13 cellular contexts compared by ENCODE assay signal in genomic region chr3:196754215-196754937, GRCh38. TPM values are rescaled to one million over a fixed set of nuclear protein-coding genes. Genes with fewer than 3 reads are reported as not detected.
DNase-seq lines count a peak whose midpoint lies in the region; ATAC-seq and TF ChIP-seq lines count a peak whose summit lies in the region.
"Had no signal": no experiment of that assay in that cellular context is flagged by ENCODE, and none has a peak within 500 bp of the region (broad histone marks: within the 10 kb centered on the region; RNA-seq: fewer than 3 reads in every experiment).

No MANE protein-coding gene starts in this region.

- peaks cover 2 to 13% (median 13%) of the 10 kb centered on the region in 3 donors for H3K9me3 Mint-ChIP-seq in T-cell

- no peak overlapping the region for H4K12ac ChIP-seq in trophoblast cell (ENCODE audit: low read depth, low read length)

- peak overlapping the region; percentile 39 for H4K91ac ChIP-seq in trophoblast cell (ENCODE audit: low read depth, low read length)

- POLR2A ChIA-PET in SK-N-SH (lab: Yijun Ruan, JAX) (no interaction called here), T-cell (lab: Charles Lee) (no interaction called here)

- H3K27ac ChIP-seq in SK-N-SH (ENCODE audit: low read depth in 2 of 2, low read length in 1 of 2) (peak overlapping the region in 1 of 2 experiments; percentile 12; a peak in 1 of 4 replicates), epithelial cell of prostate (peak overlapping the region; percentile 19), trophoblast cell (ENCODE audit: low read depth, low read length) (peak overlapping the region; percentile 99)
- H3K27ac ChIP-seq: coronary artery, heart left ventricle had no signal

- H2BK120ac ChIP-seq in trophoblast cell (ENCODE audit: insufficient read depth, low read length, poor library complexity) = peak overlapping the region; percentile 26

- peaks cover 42% of the 10 kb centered on the region for H3K36me3 Mint-ChIP-seq in T-cell

- H2AFZ ChIP-seq in SK-N-SH (ENCODE audit: low read depth) = no peak overlapping the region
- no peak overlapping the region for H2AFZ ChIP-seq in trophoblast cell (ENCODE audit: insufficient read depth, low read length, poor library complexity)

- no peak for TF ChIP-seq EP300 in SK-N-SH (IDR thresholded peaks at IDR 0.05; ENCODE audit: borderline replicate concordance in 1 of 2, low read depth in 1 of 2, low read length in 1 of 2)

- CTCF ChIA-PET in SK-N-SH (lab: Yijun Ruan, JAX) = no interaction called here
- CTCF ChIA-PET in T-cell (lab: Charles Lee) = no interaction called here

- no peaks in the 10 kb centered on the region for H3K9me2 ChIP-seq in SK-N-SH

- peaks cover 28% of the 10 kb centered on the region for H4K20me1 ChIP-seq in SK-N-SH (ENCODE audit: insufficient read depth)

- H3K27ac Mint-ChIP-seq in T-cell = peak overlapping the region; percentile 1 to 59

- H3K79me2 ChIP-seq in SK-N-SH (ENCODE audit: insufficient read depth) (peaks cover 98% of the 10 kb centered on the region), trophoblast cell (ENCODE audit: control insufficient read depth, insufficient read depth, low read length, poor library complexity) (peaks cover 14% of the 10 kb centered on the region)

- H3K4me1 ChIP-seq in SK-N-SH (ENCODE audit: control insufficient read depth in 1 of 2, insufficient read depth in 2 of 2, low read depth in 1 of 2, low read length in 1 of 2) = peaks cover 0 to 3% of the 10 kb centered on the region in 2 experiments; a peak in 1 of 4 replicates
- H3K4me1 ChIP-seq in trophoblast cell (ENCODE audit: control insufficient read depth in 1 of 2, insufficient read depth in 2 of 2, low read length in 2 of 2) = peaks cover 5 to 14% of the 10 kb centered on the region in 2 experiments

- H3K36me3 ChIP-seq in SK-N-SH (replicated peaks in 1 of 2; ENCODE audit: control insufficient read depth in 1 of 2, insufficient read depth in 2 of 2, low read length in 1 of 2) (peaks cover 7 to 62% of the 10 kb centered on the region in 2 experiments), trophoblast cell (ENCODE audit: control insufficient read depth in 1 of 2, insufficient read depth in 2 of 2, low read length in 2 of 2) (peaks cover 5 to 13% of the 10 kb centered on the region in 2 experiments)

- no peak overlapping the region for H3K4me2 ChIP-seq in SK-N-SH
- peak overlapping the region; percentile 17 for H3K4me2 ChIP-seq in trophoblast cell (ENCODE audit: low read length)

- WGBS in SK-N-SH (ENCODE audit: low lambda C conversion rate) = 89% methylated on average over 8 of the region's 8 CpGs
- no CpG with 5 or more reads among the region's 8 CpGs for WGBS in trophoblast cell (ENCODE audit: extremely low coverage, insufficient coverage, insufficient read length)

- peak overlapping the region; percentile 79 for H2BK5ac ChIP-seq in trophoblast cell (ENCODE audit: low read depth, low read length, poor library complexity)

- DNase-seq in SK-N-SH (peak; percentile 30), T-cell (no peak), epithelial cell of prostate (ENCODE audit: low read depth, low spot score) (no peak), trophoblast cell (peak; percentile 69 to 79), NCI-H2081 treated with DMSO at 0.1 percent for 48 hours (lab: John Stamatoyannopoulos, UW) (no peak), iPS-NIHi11 (ENCODE audit: low spot score) (no peak)
- DNase-seq: 8988T; heart left ventricle; NCI-H510A; stimulated activated naive CD4-positive, alpha-beta T cell had no signal

- ATAC-seq in SK-N-SH treated with all-trans-retinoic acid at 6 μM for 48 hours = no peak
- ATAC-seq in T-cell (replicated peaks in 1 of 4) = peak in 1 of 4 experiments; percentile 33
- no peak for ATAC-seq in GM19324 (IDR thresholded peaks at IDR 0.05; ENCODE audit: low FRiP score, unreplicated experiment)
- ATAC-seq: heart left ventricle had no signal

- no peak overlapping the region for H3K9ac ChIP-seq in SK-N-SH
- peak overlapping the region; percentile 30 for H3K9ac ChIP-seq in trophoblast cell (ENCODE audit: low read length)

- H3K4ac ChIP-seq in trophoblast cell (ENCODE audit: low read depth, low read length) = peak overlapping the region; percentile 10

- no peak overlapping the region for H3K4me3 Mint-ChIP-seq in T-cell

- no peak overlapping the region for H4K8ac ChIP-seq in trophoblast cell (ENCODE audit: low read depth, low read length)

- peak overlapping the region; percentile 55 for H3K14ac ChIP-seq in trophoblast cell (ENCODE audit: low read length)

- no peak overlapping the region for H2BK12ac ChIP-seq in trophoblast cell (ENCODE audit: low read length)

- no peak overlapping the region for H3K23ac ChIP-seq in trophoblast cell (ENCODE audit: low read length)

- H3K27me3 ChIP-seq in SK-N-SH (ENCODE audit: insufficient read depth) (no peaks in the 10 kb centered on the region), trophoblast cell (ENCODE audit: insufficient read depth, low read length) (no peaks in the 10 kb centered on the region)
- H3K27me3 ChIP-seq: heart left ventricle had no signal

- no peaks in the 10 kb centered on the region for H3K27me3 Mint-ChIP-seq in T-cell

- H2AK5ac ChIP-seq in trophoblast cell (ENCODE audit: low read length) = no peak overlapping the region

- peaks cover 11% of the 10 kb centered on the region for H3F3A ChIP-seq in SK-N-SH (replicated peaks; ENCODE audit: insufficient read depth)

- peaks cover 11% of the 10 kb centered on the region for H3K79me1 ChIP-seq in trophoblast cell (ENCODE audit: low read length)

- no peak for TF ChIP-seq CTCF in SK-N-SH (IDR thresholded peaks at IDR 0.05)

- peaks cover 59 to 68% (median 61%) of the 10 kb centered on the region in 3 donors for H3K4me1 Mint-ChIP-seq in T-cell

- TF ChIP-seq RAD21 in SK-N-SH (IDR thresholded peaks at IDR 0.05; ENCODE audit: low read length) = no peak

- H3K4me3 ChIP-seq in SK-N-SH (ENCODE audit: low read depth in 2 of 2, low read length in 1 of 2) = no peak overlapping the region
- no peak overlapping the region for H3K4me3 ChIP-seq in trophoblast cell (ENCODE audit: low read depth, low read length)
- H3K4me3 ChIP-seq: coronary artery, heart left ventricle had no signal

- H3K18ac ChIP-seq in trophoblast cell (ENCODE audit: low read length) = no peak overlapping the region

- H3K9me3 ChIP-seq in SK-N-SH (peaks cover 10% of the 10 kb centered on the region; the same call in 1 of the 2 replicates), trophoblast cell (ENCODE audit: insufficient read depth, low read depth, low read length) (peaks cover 5% of the 10 kb centered on the region)

TF ChIP-seq in SK-N-SH, 30 proteins besides CTCF, POLR2A, EP300 and RAD21:
- TF ChIP-seq USF1 (IDR thresholded peaks at IDR 0.05; ENCODE audit: borderline replicate concordance, low read depth) = no peak
- TF ChIP-seq GATA2 (CRISPR knock-in tag; IDR thresholded peaks at IDR 0.05) = peak; percentile 78

TF ChIP-seq in SK-N-SH treated with all-trans-retinoic acid at 6 μM for 48 hours, 23 proteins besides CTCF, POLR2A, EP300 and RAD21 (continues in another document):
- TF ChIP-seq ZC3H10 (CRISPR knock-in tag; IDR thresholded peaks at IDR 0.05) (no peak), CSRNP3 (CRISPR knock-in tag; IDR thresholded peaks at IDR 0.05) (no peak), ESRRG (CRISPR knock-in tag; IDR thresholded peaks at IDR 0.05) (no peak), SNAI2 (CRISPR knock-in tag; IDR thresholded peaks at IDR 0.05) (no peak), OSR1 (CRISPR knock-in tag; IDR thresholded peaks at IDR 0.05) (no peak), ZFP30 (CRISPR knock-in tag; IDR thresholded peaks at IDR 0.05) (no peak), ZNF8 (CRISPR knock-in tag; IDR thresholded peaks at IDR 0.05) (no peak), PPARA (CRISPR knock-in tag; IDR thresholded peaks at IDR 0.05; ENCODE audit: borderline replicate concordance) (no peak), PATZ1 (CRISPR knock-in tag; IDR thresholded peaks at IDR 0.05; ENCODE audit: borderline replicate concordance) (no peak)

RNA-seq across cellular contexts. Expression of gene PAK2, which starts 14.7 kb away (rescaled TPM):
- 27.9 and 28.8 TPM in 2 replicates for polyA plus RNA-seq in SK-N-SH (2012; rRNA removed)
- polyA plus RNA-seq in SK-N-SH (2012; cell fraction: cytosol; rRNA removed) = 36.1 and 40.8 TPM in 2 replicates
- 11.3 and 21.3 TPM in 2 replicates for polyA plus RNA-seq in SK-N-SH (2012; cell fraction: nucleus; rRNA removed)
- 10 to 100 TPM; 62.7 to 87.3 (median 76.2) TPM for total RNA-seq in T-cell
- 38.4 and 40.0 TPM in 2 replicates for polyA plus RNA-seq in trophoblast cell (2013)

RNA-seq across cellular contexts. Expression of gene PIGX, which starts 42.2 kb away (rescaled TPM):
- polyA plus RNA-seq in SK-N-SH (2012; rRNA removed) = 15.5 and 20.6 TPM in 2 replicates
- 27.4 and 31.1 TPM in 2 replicates for polyA plus RNA-seq in SK-N-SH (2012; cell fraction: cytosol; rRNA removed)
- 4.9 and 7.4 TPM in 2 replicates for polyA plus RNA-seq in SK-N-SH (2012; cell fraction: nucleus; rRNA removed)
- 10 to 100 TPM; 18.9 to 27.9 (median 22.3) TPM for total RNA-seq in T-cell
- 13.0 and 14.8 TPM in 2 replicates for polyA plus RNA-seq in trophoblast cell (2013)

RNA-seq across cellular contexts. Expression of gene CEP19, which starts 42.3 kb away (rescaled TPM):
- polyA plus RNA-seq in SK-N-SH (2012; rRNA removed) = 2.6 and 3.0 TPM in 2 replicates
- polyA plus RNA-seq in SK-N-SH (2012; cell fraction: cytosol; rRNA removed) = 4.3 and 5.2 TPM in 2 replicates
- 0.50 and 0.89 TPM in 2 replicates for polyA plus RNA-seq in SK-N-SH (2012; cell fraction: nucleus; rRNA removed)
- 1 to 10 TPM; 1.6 to 8.5 (median 6.4) TPM for total RNA-seq in T-cell
- 1.7 and 2.1 TPM in 2 replicates for polyA plus RNA-seq in trophoblast cell (2013)

Comparison
In these comparisons a context has a peak if more than half of its experiments do, and no peak if none do; other contexts are left out.
1. DNase-seq: peak in SK-N-SH (single experiment) and trophoblast cell (2 of 2); none in T-cell (0 of 34), epithelial cell of prostate (single experiment), NCI-H2081 treated with DMSO at 0.1 percent for 48 hours (single experiment) and iPS-NIHi11 (single experiment).